In genomic region chr4:89906787-89907521, GRCh38 we compare ENCODE assay signal across 21 cellular contexts. TPM values are rescaled to one million over a fixed set of nuclear protein-coding genes. Genes with fewer than 3 reads are reported as not detected.
A peak's percentile ranks its signal among the peaks of the same experiment; 100 is the strongest.
DNase-seq lines count a peak whose midpoint lies in the region; ATAC-seq and TF ChIP-seq lines count a peak whose summit lies in the region.
"Had no signal": no experiment of that assay in that cellular context is flagged by ENCODE, and none has a peak within 500 bp of the region (broad histone marks: within the 10 kb centered on the region; RNA-seq: fewer than 3 reads in every experiment).

No MANE protein-coding gene starts in this region.

- no peak overlapping the region for H3K27ac Mint-ChIP-seq in endodermal cell
- no peak overlapping the region for H3K27ac Mint-ChIP-seq in stimulated activated naive CD8-positive, alpha-beta T cell treated with anti-CD3 and anti-CD28 coated beads, Interleukin-15, amount 100 ng/mL, for 72 hours
- H3K27ac Mint-ChIP-seq: activated naive CD8-positive, alpha-beta T cell; T-helper 17 cell had no signal

- H3K27me3 Mint-ChIP-seq in endodermal cell (ENCODE audit: insufficient read depth), result peaks cover 5% of the 10 kb centered on the region
- no peaks in the 10 kb centered on the region for H3K27me3 Mint-ChIP-seq in stimulated activated naive CD8-positive, alpha-beta T cell treated with anti-CD3 and anti-CD28 coated beads, Interleukin-15, amount 100 ng/mL, for 72 hours
- H3K27me3 Mint-ChIP-seq: T-helper 17 cell had no signal

- H3K4me3 Mint-ChIP-seq in endodermal cell, result no peak overlapping the region
- no peak overlapping the region for H3K4me3 Mint-ChIP-seq in stimulated activated naive CD8-positive, alpha-beta T cell treated with anti-CD3 and anti-CD28 coated beads, Interleukin-15, amount 100 ng/mL, for 72 hours
- H3K4me3 Mint-ChIP-seq: activated naive CD8-positive, alpha-beta T cell; T-helper 17 cell had no signal

- H3K36me3 Mint-ChIP-seq in endodermal cell (ENCODE audit: low read depth), result no peaks in the 10 kb centered on the region
- H3K36me3 Mint-ChIP-seq: activated naive CD8-positive, alpha-beta T cell had no signal

- H3K9me3 Mint-ChIP-seq in endodermal cell, result no peaks in the 10 kb centered on the region
- no peaks in the 10 kb centered on the region for H3K9me3 Mint-ChIP-seq in stimulated activated naive CD8-positive, alpha-beta T cell treated with anti-CD3 and anti-CD28 coated beads, Interleukin-15, amount 100 ng/mL, for 72 hours

- H3K9me3 ChIP-seq in endodermal cell (ENCODE audit: control insufficient read depth, low read length) (no peaks in the 10 kb centered on the region), lower lobe of right lung (no peaks in the 10 kb centered on the region)
- H3K9me3 ChIP-seq: BE2C, transverse colon had no signal

- no peak overlapping the region for H3K4me3 ChIP-seq in endodermal cell (ENCODE audit: low read length)
- no peak overlapping the region for H3K4me3 ChIP-seq in retinal pigment epithelial cell (ENCODE audit: low read length)
- H3K4me3 ChIP-seq in lower lobe of right lung, result no peak overlapping the region
- H3K4me3 ChIP-seq: skin epidermis, transverse colon had no signal

- TF ChIP-seq CTCF in endodermal cell (conservative IDR thresholded peaks at IDR 0.05) (no peak), retinal pigment epithelial cell (conservative IDR thresholded peaks at IDR 0.05; ENCODE audit: low read depth, low read length) (no peak), lower lobe of right lung (IDR thresholded peaks at IDR 0.05) (no peak)

- H3K4me1 ChIP-seq in endodermal cell (ENCODE audit: control insufficient read depth, insufficient read depth, low read length), result no peaks in the 10 kb centered on the region
- H3K4me1 ChIP-seq in lower lobe of right lung, result no peaks in the 10 kb centered on the region
- H3K4me1 ChIP-seq: BE2C, transverse colon had no signal

- ATAC-seq in lower lobe of right lung, result no peak
- no peak for ATAC-seq in stimulated activated naive CD8-positive, alpha-beta T cell treated with anti-CD3 and anti-CD28 coated beads, Interleukin-15, amount 100 ng/mL, for 72 hours
- ATAC-seq: T-helper 17 cell had no signal

- H3K4me1 Mint-ChIP-seq in endodermal cell, result no peaks in the 10 kb centered on the region
- H3K4me1 Mint-ChIP-seq in stimulated activated naive CD8-positive, alpha-beta T cell treated with anti-CD3 and anti-CD28 coated beads, Interleukin-15, amount 100 ng/mL, for 72 hours, result no peaks in the 10 kb centered on the region
- H3K4me1 Mint-ChIP-seq: T-helper 17 cell had no signal

- H3K27ac ChIP-seq in endodermal cell (ENCODE audit: low read depth, low read length) (peak overlapping the region; percentile 51), lower lobe of right lung (no peak overlapping the region)
- H3K27ac ChIP-seq: 22Rv1, skin epidermis, transverse colon had no signal

- WGBS in endodermal cell (ENCODE audit: insufficient coverage in 1 of 2, insufficient read length in 1 of 2), 2 experiments, result 85% methylated on average over 1 of the region's 1 CpG; no CpG with 5 or more reads in 1 of the 2 experiments

- DNase-seq in NCI-H146 (lab: John Stamatoyannopoulos, UW) (peak; percentile 8), NCI-H146 treated with DMSO at 0.1 percent for 48 hours (lab: John Stamatoyannopoulos, UW; ENCODE audit: unreplicated experiment) (no peak), NCI-H1930 (lab: John Stamatoyannopoulos, UW) (peak; percentile 92 to 94), endodermal cell (no peak), retinal pigment epithelial cell (ENCODE audit: low read depth) (peak; percentile 82), GOT3 (lab: John Stamatoyannopoulos, UW) (no peak), lower lobe of right lung (no peak)
- DNase-seq in stimulated activated naive CD8-positive, alpha-beta T cell treated with anti-CD3 and anti-CD28 coated beads, Interleukin-15, amount 100 ng/mL, for 72 hours, result no peak
- DNase-seq: activated CD4-positive, alpha-beta T cell treated with anti-CD3 and anti-CD28 coated beads for 1 hour; BE2C; hippocampal formation; IMR-90; NCI-H1048; NCI-H2227 treated with DMSO at 0.1 percent for 48 hours; T-helper 17 cell; transverse colon had no signal

- intact Hi-C loops in lower lobe of right lung (cut with DNase I), result no loop called here

- H3K27me3 ChIP-seq in endodermal cell (ENCODE audit: control insufficient read depth, insufficient read depth, low read length, poor library complexity, severe bottlenecking) (no peaks in the 10 kb centered on the region), lower lobe of right lung (ENCODE audit: low read depth) (no peaks in the 10 kb centered on the region)
- H3K27me3 ChIP-seq: BE2C, transverse colon had no signal

- H3K9ac ChIP-seq in endodermal cell (ENCODE audit: extremely low read depth, low read length, poor library complexity, severe bottlenecking), result no peak overlapping the region

- H3K36me3 ChIP-seq in endodermal cell (ENCODE audit: control insufficient read depth, insufficient read depth, low read length) (no peaks in the 10 kb centered on the region), lower lobe of right lung (no peaks in the 10 kb centered on the region)
- H3K36me3 ChIP-seq: BE2C, transverse colon had no signal

RNA-seq across cellular contexts. Expression of gene MMRN1, which starts 12.3 kb away (rescaled TPM):
- total RNA-seq in endodermal cell (not detected), lower lobe of right lung (42.6 TPM)
- 58.1 TPM for polyA plus RNA-seq in endodermal cell (2013, experiment 1 of 2)
- 60.2 TPM for polyA plus RNA-seq in endodermal cell (2013, experiment 2 of 2)
- total RNA-seq: IMR-90, kidney epithelial cell, osteoblast had no signal
- polyA plus RNA-seq: IMR-90 had no signal

Comparison
In these comparisons a context has a peak if more than half of its experiments do, and no peak if none do; other contexts are left out.
1. DNase-seq: peak in NCI-H146 (single experiment), NCI-H1930 (2 of 2) and retinal pigment epithelial cell (single experiment); none in NCI-H146 treated with DMSO at 0.1 percent for 48 hours (single experiment), endodermal cell (single experiment), GOT3 (single experiment), lower lobe of right lung (single experiment) and stimulated activated naive CD8-positive, alpha-beta T cell treated with anti-CD3 and anti-CD28 coated beads, Interleukin-15, amount 100 ng/mL, for 72 hours (0 of 2).
2. RNA of gene MMRN1, which starts 12.3 kb away (total RNA-seq): 42.6 TPM in lower lobe of right lung (single experiment); not detected in endodermal cell; every median in the first group is over 10 times any median in the second.